Comparison of ENCODE assay signal across 36 cellular contexts in genomic region chr7:100521076-100521475, GRCh38. TPM values are rescaled to one million over a fixed set of nuclear protein-coding genes. Genes with fewer than 3 reads are reported as not detected.
"Had no signal": no experiment of that assay in that cellular context is flagged by ENCODE, and none has a peak within 500 bp of the region (broad histone marks: within the 10 kb centered on the region; RNA-seq: fewer than 3 reads in every experiment).

No MANE protein-coding gene starts in this region.

- H3K27me3 Mint-ChIP-seq: activated B cell treated with CpG ODN at 0.5 μM for 24 hours; activated CD4-positive, alpha-beta memory T cell treated with anti-CD3 and anti-CD28 coated beads for 36 hours; activated CD4-positive, alpha-beta T cell treated with anti-CD3 and anti-CD28 coated beads, Interleukin-2, amount 10 ng/mL, durations not matched to agents 24 days and 14 days; activated CD8-positive, alpha-beta T cell treated with anti-CD3 and anti-CD28 coated beads for 36 hours; activated naive CD4-positive, alpha-beta T cell treated with anti-CD3 and anti-CD28 coated beads, Interleukin-2, amount 50 U/mL, for 24 hours; activated naive CD8-positive, alpha-beta T cell; activated naive CD8-positive, alpha-beta T cell treated with anti-CD3 and anti-CD28 coated beads, Interleukin-2, amount 50 U/mL, for 24 hours; activated T-helper 17 cell treated with anti-CD3 and anti-CD28 coated beads, Interleukin-2, amount 50 U/mL, for 72 hours; brain; central memory CD8-positive, alpha-beta T cell had no signal

- H3K9me3 Mint-ChIP-seq: activated B cell treated with CpG ODN at 0.5 μM for 24 hours; activated CD4-positive, alpha-beta memory T cell treated with anti-CD3 and anti-CD28 coated beads for 36 hours; activated CD4-positive, alpha-beta T cell treated with anti-CD3 and anti-CD28 coated beads, Interleukin-2, amount 10 ng/mL, durations not matched to agents 24 days and 14 days; activated CD8-positive, alpha-beta T cell treated with anti-CD3 and anti-CD28 coated beads for 36 hours; activated naive CD4-positive, alpha-beta T cell treated with anti-CD3 and anti-CD28 coated beads for 36 hours; activated naive CD4-positive, alpha-beta T cell treated with anti-CD3 and anti-CD28 coated beads, Interleukin-2, amount 50 U/mL, for 24 hours; activated naive CD8-positive, alpha-beta T cell treated with anti-CD3 and anti-CD28 coated beads, Interleukin-2, amount 10 ng/mL, durations not matched to agents 7 days and 5 days; activated naive CD8-positive, alpha-beta T cell treated with anti-CD3 and anti-CD28 coated beads, Interleukin-2, amount 50 U/mL, for 24 hours; activated T-cell treated with anti-CD3 and anti-CD28 coated beads, Interleukin-2, amount 50 U/mL, for 4 hours; activated T-cell treated with anti-CD3 and anti-CD28 coated beads, Interleukin-2, amount 50 U/mL, for 72 hours; activated T-helper 1 cell treated with anti-CD3 and anti-CD28 coated beads, Interleukin-12 subunit alpha, Interleukin-12 subunit beta, Interleukin-2, Interleukin-4 antibody, amounts not matched to agents 30 ng/mL and 10 ng/mL and 1 ng/mL, durations not matched to agents 14 hours and 24 hours and 36 hours; activated T-helper 17 cell treated with anti-CD3 and anti-CD28 coated beads, Interleukin-2, amount 50 U/mL, for 72 hours; central memory CD8-positive, alpha-beta T cell; T-helper 2 cell treated with Interferon-gamma antibody and Interleukin-4, amounts not matched to agents 5 μg/mL and 100 μg/mL, for 36 hours had no signal

- H3K9me3 ChIP-seq: ascending aorta had no signal

- FAIRE-seq: bronchial epithelial cell, TTC549 had no signal

- ATAC-seq: activated CD8-positive, alpha-beta T cell treated with anti-CD3 and anti-CD28 coated beads for 36 hours; activated naive CD8-positive, alpha-beta T cell treated with anti-CD3 and anti-CD28 coated beads, Interleukin-2, amount 50 U/mL, for 24 hours; activated T-cell treated with anti-CD3 and anti-CD28 coated beads, Interleukin-2, amount 50 U/mL, for 4 hours; activated T-cell treated with anti-CD3 and anti-CD28 coated beads, Interleukin-2, amount 50 U/mL, for 72 hours; activated T-helper 17 cell treated with anti-CD3 and anti-CD28 coated beads, Interleukin-2, amount 50 U/mL, for 72 hours had no signal

- H3K36me3 Mint-ChIP-seq: activated CD4-positive, alpha-beta memory T cell treated with anti-CD3 and anti-CD28 coated beads for 36 hours; activated naive CD4-positive, alpha-beta T cell treated with anti-CD3 and anti-CD28 coated beads, Interleukin-2, amount 50 U/mL, for 24 hours; activated naive CD8-positive, alpha-beta T cell; activated naive CD8-positive, alpha-beta T cell treated with anti-CD3 and anti-CD28 coated beads, Interleukin-2, amount 10 ng/mL, durations not matched to agents 7 days and 5 days; brain had no signal

- H3K27ac Mint-ChIP-seq: activated B cell treated with CpG ODN at 0.5 μM for 24 hours; activated CD4-positive, alpha-beta memory T cell treated with anti-CD3 and anti-CD28 coated beads for 36 hours; activated CD4-positive, alpha-beta T cell treated with anti-CD3 and anti-CD28 coated beads, Interleukin-2, amount 10 ng/mL, durations not matched to agents 24 days and 14 days; activated CD8-positive, alpha-beta T cell treated with anti-CD3 and anti-CD28 coated beads for 36 hours; activated naive CD4-positive, alpha-beta T cell treated with anti-CD3 and anti-CD28 coated beads for 36 hours; activated naive CD4-positive, alpha-beta T cell treated with anti-CD3 and anti-CD28 coated beads, Interleukin-2, amount 50 U/mL, for 24 hours; activated naive CD8-positive, alpha-beta T cell; activated naive CD8-positive, alpha-beta T cell treated with anti-CD3 and anti-CD28 coated beads, Interleukin-2, amount 10 ng/mL, durations not matched to agents 7 days and 5 days; activated naive CD8-positive, alpha-beta T cell treated with anti-CD3 and anti-CD28 coated beads, Interleukin-2, amount 50 U/mL, for 24 hours; activated T-cell treated with anti-CD3 and anti-CD28 coated beads, Interleukin-2, amount 50 U/mL, for 72 hours; activated T-helper 1 cell treated with anti-CD3 and anti-CD28 coated beads, Interleukin-12 subunit alpha, Interleukin-12 subunit beta, Interleukin-2, Interleukin-4 antibody, amounts not matched to agents 30 ng/mL and 10 ng/mL and 1 ng/mL, durations not matched to agents 14 hours and 24 hours and 36 hours; activated T-helper 17 cell treated with anti-CD3 and anti-CD28 coated beads, Interleukin-2, amount 50 U/mL, for 72 hours; brain; T-helper 2 cell treated with Interferon-gamma antibody and Interleukin-4, amounts not matched to agents 5 μg/mL and 100 μg/mL, for 36 hours had no signal

- H3K4me3 Mint-ChIP-seq: activated B cell treated with CpG ODN at 0.5 μM for 24 hours; activated CD4-positive, alpha-beta memory T cell treated with anti-CD3 and anti-CD28 coated beads for 36 hours; activated CD4-positive, alpha-beta T cell treated with anti-CD3 and anti-CD28 coated beads, Interleukin-2, amount 10 ng/mL, durations not matched to agents 24 days and 14 days; activated CD8-positive, alpha-beta T cell treated with anti-CD3 and anti-CD28 coated beads for 36 hours; activated naive CD4-positive, alpha-beta T cell treated with anti-CD3 and anti-CD28 coated beads for 36 hours; activated naive CD4-positive, alpha-beta T cell treated with anti-CD3 and anti-CD28 coated beads, Interleukin-2, amount 50 U/mL, for 24 hours; activated naive CD8-positive, alpha-beta T cell; activated naive CD8-positive, alpha-beta T cell treated with anti-CD3 and anti-CD28 coated beads, Interleukin-2, amount 10 ng/mL, durations not matched to agents 7 days and 5 days; activated naive CD8-positive, alpha-beta T cell treated with anti-CD3 and anti-CD28 coated beads, Interleukin-2, amount 50 U/mL, for 24 hours; activated T-cell treated with anti-CD3 and anti-CD28 coated beads, Interleukin-2, amount 50 U/mL, for 4 hours; activated T-cell treated with anti-CD3 and anti-CD28 coated beads, Interleukin-2, amount 50 U/mL, for 72 hours; activated T-helper 1 cell treated with anti-CD3 and anti-CD28 coated beads, Interleukin-12 subunit alpha, Interleukin-12 subunit beta, Interleukin-2, Interleukin-4 antibody, amounts not matched to agents 30 ng/mL and 10 ng/mL and 1 ng/mL, durations not matched to agents 14 hours and 24 hours and 36 hours; activated T-helper 17 cell treated with anti-CD3 and anti-CD28 coated beads, Interleukin-2, amount 50 U/mL, for 72 hours; brain; central memory CD8-positive, alpha-beta T cell; T-helper 2 cell treated with Interferon-gamma antibody and Interleukin-4, amounts not matched to agents 5 μg/mL and 100 μg/mL, for 36 hours had no signal

- DNase-seq: activated B cell treated with CpG ODN at 0.5 μM for 24 hours; activated CD4-positive, alpha-beta memory T cell treated with anti-CD3 and anti-CD28 coated beads for 36 hours; activated CD4-positive, alpha-beta T cell treated with anti-CD3 and anti-CD28 coated beads for 4 hours; activated CD4-positive, alpha-beta T cell treated with anti-CD3 and anti-CD28 coated beads, Interleukin-2, amount 10 ng/mL, durations not matched to agents 24 days and 14 days; activated CD4-positive, alpha-beta T cell treated with anti-CD3 and anti-CD28 coated beads, Interleukin-2, amount 50 U/mL, for 1 hour; activated CD4-positive, alpha-beta T cell treated with anti-CD3 and anti-CD28 coated beads, Interleukin-2, amount 50 U/mL, for 4 hours; activated CD4-positive, CD25-positive, alpha-beta regulatory T cell treated with anti-CD3 and anti-CD28 coated beads, Interleukin-2, amount 50 U/mL, for 72 hours; activated CD8-positive, alpha-beta memory T cell treated with anti-CD3 and anti-CD28 coated beads, Interleukin-2, amount 50 U/mL, for 4 hours; activated CD8-positive, alpha-beta T cell treated with anti-CD3 and anti-CD28 coated beads for 36 hours; activated effector memory CD4-positive, alpha-beta T cell treated with anti-CD3 and anti-CD28 coated beads, Interleukin-2, amount 50 U/mL, for 16 hours; activated gamma-delta T cell treated with Interleukin-2 at 50 U/mL for 16 hours; activated naive CD4-positive, alpha-beta T cell; activated naive CD4-positive, alpha-beta T cell treated with anti-CD3 and anti-CD28 coated beads for 36 hours; activated naive CD8-positive, alpha-beta T cell treated with anti-CD3 and anti-CD28 coated beads, Interleukin-2, amount 10 ng/mL, durations not matched to agents 7 days and 5 days; activated naive CD8-positive, alpha-beta T cell treated with anti-CD3 and anti-CD28 coated beads, Interleukin-2, amount 50 U/mL, for 24 hours; activated T-cell treated with anti-CD3 and anti-CD28 coated beads for 4 hours; activated T-cell treated with anti-CD3 and anti-CD28 coated beads, Interleukin-2, amount 50 U/mL, for 1 hour; activated T-cell treated with anti-CD3 and anti-CD28 coated beads, Interleukin-2, amount 50 U/mL, for 4 hours; activated T-cell treated with anti-CD3 and anti-CD28 coated beads, Interleukin-2, amount 50 U/mL, for 72 hours; amygdala; anterior cingulate cortex; caudate nucleus; cerebellar nuclear complex; T-helper 2 cell; T-helper 9 cell had no signal

RNA-seq across cellular contexts. Expression of gene NYAP1, which starts 37.3 kb away (rescaled TPM):
- total RNA-seq: activated B cell treated with CpG ODN at 0.5 μM for 24 hours; T-helper 1 cell treated with Interleukin-12 subunit alpha and Interleukin-12 subunit beta and Interleukin-4 antibody, amounts not matched to agents 30 ng/mL and 1 ng/mL, for 36 hours had no signal

RNA-seq across cellular contexts. Expression of gene SAP25, which starts 52.6 kb away (rescaled TPM):
- total RNA-seq: bronchial epithelial cell had no signal

RNA-seq across cellular contexts. Expression of gene SPACDR, which starts 57.0 kb away (rescaled TPM):
- total RNA-seq: ascending aorta had no signal
